27 cellular contexts compared by ENCODE assay signal in genomic region chr2:220432645-220433044, GRCh38.
DNase-seq lines count a peak whose midpoint lies in the region; ATAC-seq and TF ChIP-seq lines count a peak whose summit lies in the region.
"Had no signal": no experiment of that assay in that cellular context is flagged by ENCODE, and none has a peak within 500 bp of the region (broad histone marks: within the 10 kb centered on the region; RNA-seq: fewer than 3 reads in every experiment).

No MANE protein-coding gene starts in this region.

- no peaks in the 10 kb centered on the region for H3K9me3 Mint-ChIP-seq in glutamatergic neuron (ENCODE audit: unreplicated experiment)
- H3K9me3 Mint-ChIP-seq: activated CD4-positive, alpha-beta T cell treated with anti-CD3 and anti-CD28 coated beads, Interleukin-2, amount 10 ng/mL, durations not matched to agents 24 days and 14 days; activated naive CD4-positive, alpha-beta T cell treated with anti-CD3 and anti-CD28 coated beads, Interleukin-2, amount 10 ng/mL, durations not matched to agents 7 days and 5 days; activated T-helper 1 cell treated with anti-CD3 and anti-CD28 coated beads, Interleukin-12 subunit alpha, Interleukin-12 subunit beta, Interleukin-2, Interleukin-4 antibody, amounts not matched to agents 30 ng/mL and 10 ng/mL and 1 ng/mL, durations not matched to agents 14 hours and 24 hours and 36 hours; neural progenitor cell; stimulated activated naive CD8-positive, alpha-beta T cell treated with anti-CD3 and anti-CD28 coated beads, Interleukin-15, amount 100 ng/mL, for 72 hours; T-helper 2 cell treated with Interferon-gamma antibody and Interleukin-4, amounts not matched to agents 5 μg/mL and 100 μg/mL, for 36 hours had no signal

- no peaks in the 10 kb centered on the region for H3K27me3 Mint-ChIP-seq in glutamatergic neuron (ENCODE audit: unreplicated experiment)
- H3K27me3 Mint-ChIP-seq: activated CD4-positive, alpha-beta T cell treated with anti-CD3 and anti-CD28 coated beads, Interleukin-2, amount 10 ng/mL, durations not matched to agents 24 days and 14 days; activated naive CD4-positive, alpha-beta T cell treated with anti-CD3 and anti-CD28 coated beads, Interleukin-2, amount 10 ng/mL, durations not matched to agents 7 days and 5 days; memory B cell; stimulated activated naive CD8-positive, alpha-beta T cell treated with anti-CD3 and anti-CD28 coated beads, Interleukin-15, amount 100 ng/mL, for 72 hours had no signal

- H3K27ac Mint-ChIP-seq in glutamatergic neuron (ENCODE audit: unreplicated experiment), result no peak overlapping the region
- H3K27ac Mint-ChIP-seq: activated CD4-positive, alpha-beta T cell treated with anti-CD3 and anti-CD28 coated beads, Interleukin-2, amount 10 ng/mL, durations not matched to agents 24 days and 14 days; activated naive CD4-positive, alpha-beta T cell treated with anti-CD3 and anti-CD28 coated beads, Interleukin-2, amount 10 ng/mL, durations not matched to agents 7 days and 5 days; activated T-helper 1 cell treated with anti-CD3 and anti-CD28 coated beads, Interleukin-12 subunit alpha, Interleukin-12 subunit beta, Interleukin-2, Interleukin-4 antibody, amounts not matched to agents 30 ng/mL and 10 ng/mL and 1 ng/mL, durations not matched to agents 14 hours and 24 hours and 36 hours; memory B cell; neural progenitor cell; stimulated activated naive CD8-positive, alpha-beta T cell treated with anti-CD3 and anti-CD28 coated beads, Interleukin-15, amount 100 ng/mL, for 72 hours; T-helper 2 cell treated with Interferon-gamma antibody and Interleukin-4, amounts not matched to agents 5 μg/mL and 100 μg/mL, for 36 hours had no signal

- H3K36me3 Mint-ChIP-seq in glutamatergic neuron (ENCODE audit: unreplicated experiment), result no peaks in the 10 kb centered on the region
- H3K36me3 Mint-ChIP-seq: activated naive CD4-positive, alpha-beta T cell treated with anti-CD3 and anti-CD28 coated beads, Interleukin-2, amount 10 ng/mL, durations not matched to agents 7 days and 5 days; memory B cell; neural progenitor cell had no signal

- ATAC-seq in GM18505 (IDR thresholded peaks at IDR 0.05; ENCODE audit: unreplicated experiment), result peak; percentile 53
- ATAC-seq in GM19328 (IDR thresholded peaks at IDR 0.05; ENCODE audit: unreplicated experiment), result peak; percentile 64
- peak; percentile 83 for ATAC-seq in HG02852 (IDR thresholded peaks at IDR 0.05; ENCODE audit: unreplicated experiment)
- peak; percentile 53 for ATAC-seq in HG03565 (IDR thresholded peaks at IDR 0.05; ENCODE audit: unreplicated experiment)
- ATAC-seq: left colon; SK-N-SH treated with all-trans-retinoic acid at 6 μM for 48 hours; stimulated activated naive CD8-positive, alpha-beta T cell treated with anti-CD3 and anti-CD28 coated beads, Interleukin-15, amount 100 ng/mL, for 72 hours had no signal

- no peak overlapping the region for H3K4me3 Mint-ChIP-seq in glutamatergic neuron (ENCODE audit: unreplicated experiment)
- H3K4me3 Mint-ChIP-seq: activated CD4-positive, alpha-beta T cell treated with anti-CD3 and anti-CD28 coated beads, Interleukin-2, amount 10 ng/mL, durations not matched to agents 24 days and 14 days; activated naive CD4-positive, alpha-beta T cell treated with anti-CD3 and anti-CD28 coated beads, Interleukin-2, amount 10 ng/mL, durations not matched to agents 7 days and 5 days; activated T-helper 1 cell treated with anti-CD3 and anti-CD28 coated beads, Interleukin-12 subunit alpha, Interleukin-12 subunit beta, Interleukin-2, Interleukin-4 antibody, amounts not matched to agents 30 ng/mL and 10 ng/mL and 1 ng/mL, durations not matched to agents 14 hours and 24 hours and 36 hours; memory B cell; neural progenitor cell; stimulated activated naive CD8-positive, alpha-beta T cell treated with anti-CD3 and anti-CD28 coated beads, Interleukin-15, amount 100 ng/mL, for 72 hours; T-helper 2 cell treated with Interferon-gamma antibody and Interleukin-4, amounts not matched to agents 5 μg/mL and 100 μg/mL, for 36 hours had no signal

- no peak for TF ChIP-seq CTCF in glutamatergic neuron (IDR thresholded peaks at IDR 0.05; ENCODE audit: partially characterized antibody, unreplicated experiment)

- no peak for DNase-seq in 8988T
- DNase-seq in stimulated activated CD8-positive, alpha-beta memory T cell treated with anti-CD3 and anti-CD28 coated beads, Interleukin-4, amount 100 ng/mL, for 48 hours, result no peak
- DNase-seq in Ammon's horn (ENCODE audit: low spot score), result no peak
- no peak for DNase-seq in glutamatergic neuron
- DNase-seq: activated CD4-positive, alpha-beta T cell treated with anti-CD3 and anti-CD28 coated beads, Interleukin-2, amount 10 ng/mL, durations not matched to agents 24 days and 14 days; activated naive CD4-positive, alpha-beta T cell treated with anti-CD3 and anti-CD28 coated beads, Interleukin-2, amount 10 ng/mL, durations not matched to agents 7 days and 5 days; amygdala; C1 segment of cervical spinal cord; Caco-2; DMS79 treated with DMSO at 0.1 percent for 48 hours; effector memory CD4-positive, alpha-beta T cell; left colon; NCI-H1436; posterior cingulate gyrus; sigmoid colon; stimulated activated naive CD8-positive, alpha-beta T cell treated with anti-CD3 and anti-CD28 coated beads, Interleukin-15, amount 100 ng/mL, for 72 hours; thyroid gland; WERI-Rb-1 had no signal

- TF ChIP-seq POLR2A in GM18505 (IDR thresholded peaks at IDR 0.05; ENCODE audit: borderline replicate concordance, extremely low read depth, insufficient read depth, insufficient read length), result no peak

- peaks cover 9% of the 10 kb centered on the region for H3K4me1 Mint-ChIP-seq in glutamatergic neuron (ENCODE audit: low read depth, unreplicated experiment)
- H3K4me1 Mint-ChIP-seq: activated CD4-positive, alpha-beta T cell treated with anti-CD3 and anti-CD28 coated beads, Interleukin-2, amount 10 ng/mL, durations not matched to agents 24 days and 14 days; activated naive CD4-positive, alpha-beta T cell treated with anti-CD3 and anti-CD28 coated beads, Interleukin-2, amount 10 ng/mL, durations not matched to agents 7 days and 5 days; memory B cell; neural progenitor cell; stimulated activated naive CD8-positive, alpha-beta T cell treated with anti-CD3 and anti-CD28 coated beads, Interleukin-15, amount 100 ng/mL, for 72 hours had no signal
